In genomic region chrX:13768939-13769338, GRCh38 we compare ENCODE assay signal across 28 cellular contexts. TPM values are rescaled to one million over a fixed set of nuclear protein-coding genes. Genes with fewer than 3 reads are reported as not detected.
"Had no signal": no experiment of that assay in that cellular context is flagged by ENCODE, and none has a peak within 500 bp of the region (broad histone marks: within the 10 kb centered on the region; RNA-seq: fewer than 3 reads in every experiment).

No MANE protein-coding gene starts in this region.

- H3K9me3 Mint-ChIP-seq: activated CD4-positive, alpha-beta memory T cell treated with anti-CD3 and anti-CD28 coated beads for 36 hours; activated naive CD4-positive, alpha-beta T cell treated with anti-CD3 and anti-CD28 coated beads, Interleukin-2, amount 10 ng/mL, durations not matched to agents 7 days and 5 days; activated naive CD8-positive, alpha-beta T cell treated with anti-CD3 and anti-CD28 coated beads, Interleukin-2, amount 10 ng/mL, durations not matched to agents 7 days and 5 days; activated T-cell treated with anti-CD3 and anti-CD28 coated beads, Interleukin-2, amount 50 U/mL, for 4 hours; activated T-helper 1 cell treated with anti-CD3 and anti-CD28 coated beads, Interleukin-12 subunit alpha, Interleukin-12 subunit beta, Interleukin-2, Interleukin-4 antibody, amounts not matched to agents 30 ng/mL and 10 ng/mL and 1 ng/mL, durations not matched to agents 14 hours and 24 hours and 36 hours; T-helper 1 cell treated with Interleukin-12 subunit alpha and Interleukin-12 subunit beta and Interleukin-4 antibody, amounts not matched to agents 30 μg/mL and 1 μg/mL, for 36 hours; T-helper 2 cell treated with Interferon-gamma antibody and Interleukin-4, amounts not matched to agents 5 μg/mL and 100 μg/mL, for 36 hours had no signal

- ATAC-seq: activated T-cell treated with anti-CD3 and anti-CD28 coated beads, Interleukin-2, amount 50 U/mL, for 4 hours; body of pancreas; Panc1 had no signal

- H3K4me3 Mint-ChIP-seq: activated CD4-positive, alpha-beta memory T cell treated with anti-CD3 and anti-CD28 coated beads for 36 hours; activated naive CD4-positive, alpha-beta T cell treated with anti-CD3 and anti-CD28 coated beads, Interleukin-2, amount 10 ng/mL, durations not matched to agents 7 days and 5 days; activated naive CD8-positive, alpha-beta T cell treated with anti-CD3 and anti-CD28 coated beads, Interleukin-2, amount 10 ng/mL, durations not matched to agents 7 days and 5 days; activated T-cell treated with anti-CD3 and anti-CD28 coated beads, Interleukin-2, amount 50 U/mL, for 4 hours; activated T-helper 1 cell treated with anti-CD3 and anti-CD28 coated beads, Interleukin-12 subunit alpha, Interleukin-12 subunit beta, Interleukin-2, Interleukin-4 antibody, amounts not matched to agents 30 ng/mL and 10 ng/mL and 1 ng/mL, durations not matched to agents 14 hours and 24 hours and 36 hours; T-helper 1 cell treated with Interleukin-12 subunit alpha and Interleukin-12 subunit beta and Interleukin-4 antibody, amounts not matched to agents 30 μg/mL and 1 μg/mL, for 36 hours; T-helper 2 cell treated with Interferon-gamma antibody and Interleukin-4, amounts not matched to agents 5 μg/mL and 100 μg/mL, for 36 hours had no signal

- H3K36me3 ChIP-seq: adrenal gland, breast epithelium had no signal

- H3K4me1 Mint-ChIP-seq: activated naive CD4-positive, alpha-beta T cell treated with anti-CD3 and anti-CD28 coated beads, Interleukin-2, amount 10 ng/mL, durations not matched to agents 7 days and 5 days had no signal

- H3K4me1 ChIP-seq: adrenal gland, breast epithelium, SJCRH30 had no signal

- H3K4me3 ChIP-seq: adrenal gland, body of pancreas, breast epithelium, SJCRH30, SK-N-MC had no signal

- H3K9me3 ChIP-seq: adrenal gland, body of pancreas, breast epithelium, SJCRH30 had no signal

- H3K27ac Mint-ChIP-seq: activated CD4-positive, alpha-beta memory T cell treated with anti-CD3 and anti-CD28 coated beads for 36 hours; activated naive CD4-positive, alpha-beta T cell treated with anti-CD3 and anti-CD28 coated beads, Interleukin-2, amount 10 ng/mL, durations not matched to agents 7 days and 5 days; activated naive CD8-positive, alpha-beta T cell treated with anti-CD3 and anti-CD28 coated beads, Interleukin-2, amount 10 ng/mL, durations not matched to agents 7 days and 5 days; activated T-helper 1 cell treated with anti-CD3 and anti-CD28 coated beads, Interleukin-12 subunit alpha, Interleukin-12 subunit beta, Interleukin-2, Interleukin-4 antibody, amounts not matched to agents 30 ng/mL and 10 ng/mL and 1 ng/mL, durations not matched to agents 14 hours and 24 hours and 36 hours; T-helper 1 cell treated with Interleukin-12 subunit alpha and Interleukin-12 subunit beta and Interleukin-4 antibody, amounts not matched to agents 30 μg/mL and 1 μg/mL, for 36 hours; T-helper 2 cell treated with Interferon-gamma antibody and Interleukin-4, amounts not matched to agents 5 μg/mL and 100 μg/mL, for 36 hours had no signal

- H3K27ac ChIP-seq: adrenal gland, body of pancreas, breast epithelium, KMS-11, SJCRH30, SK-N-MC had no signal

- H3K27me3 Mint-ChIP-seq: activated CD4-positive, alpha-beta memory T cell treated with anti-CD3 and anti-CD28 coated beads for 36 hours; activated naive CD4-positive, alpha-beta T cell treated with anti-CD3 and anti-CD28 coated beads, Interleukin-2, amount 10 ng/mL, durations not matched to agents 7 days and 5 days; activated naive CD8-positive, alpha-beta T cell treated with anti-CD3 and anti-CD28 coated beads, Interleukin-2, amount 10 ng/mL, durations not matched to agents 7 days and 5 days had no signal

- DNase-seq: activated CD4-positive, alpha-beta memory T cell treated with anti-CD3 and anti-CD28 coated beads for 36 hours; activated CD4-positive, alpha-beta T cell treated with anti-CD3 and anti-CD28 coated beads for 4 hours; activated CD4-positive, alpha-beta T cell treated with anti-CD3 and anti-CD28 coated beads, Interleukin-2, amount 50 U/mL, for 1 hour; activated CD8-positive, alpha-beta memory T cell treated with anti-CD3 and anti-CD28 coated beads, Interleukin-2, amount 50 U/mL, for 4 hours; activated effector memory CD4-positive, alpha-beta T cell treated with Interleukin-2 at 50 U/mL for 16 hours; activated naive CD4-positive, alpha-beta T cell treated with anti-CD3 and anti-CD28 coated beads, Interleukin-2, amount 10 ng/mL, durations not matched to agents 7 days and 5 days; activated naive CD8-positive, alpha-beta T cell treated with anti-CD3 and anti-CD28 coated beads, Interleukin-2, amount 10 ng/mL, durations not matched to agents 7 days and 5 days; activated T-cell treated with anti-CD3 and anti-CD28 coated beads for 4 hours; activated T-cell treated with anti-CD3 and anti-CD28 coated beads, Interleukin-2, amount 50 U/mL, for 4 hours; adrenal gland; body of pancreas; MM.1S; NCI-H1105; NCI-H1417 treated with DMSO at 0.1 percent for 48 hours; NCI-H187 treated with DMSO at 0.1 percent for 48 hours; NCI-H2081; NCI-H226; NCI-H446 treated with DMSO at 0.1 percent for 48 hours; NCI-H524; SHP77; SJCRH30 had no signal

RNA-seq across cellular contexts. Expression of gene GPM6B, which starts 48.0 kb away (rescaled TPM):
- total RNA-seq: activated CD4-positive, alpha-beta memory T cell treated with anti-CD3 and anti-CD28 coated beads for 36 hours; activated naive CD8-positive, alpha-beta T cell treated with anti-CD3 and anti-CD28 coated beads, Interleukin-2, amount 10 ng/mL, durations not matched to agents 7 days and 5 days; activated T-helper 1 cell treated with anti-CD3 and anti-CD28 coated beads, Interleukin-12 subunit alpha, Interleukin-12 subunit beta, Interleukin-2, Interleukin-4 antibody, amounts not matched to agents 30 ng/mL and 10 ng/mL and 1 ng/mL, durations not matched to agents 14 hours and 24 hours and 36 hours had no signal
